ENCODE assay signal across 1 cellular context in genomic region chr19:18798384-18799352, GRCh38.
TF ChIP-seq lines count a peak whose summit lies in the region.

No MANE protein-coding gene starts in this region.

TF ChIP-seq in HepG2, 621 proteins besides CTCF, POLR2A, EP300 and RAD21 (continued from another document and continues in another):
- TF ChIP-seq AFF4 (CRISPR knock-in tag; IDR thresholded peaks at IDR 0.05) (no peak), SNAPC5 (CRISPR knock-in tag; IDR thresholded peaks at IDR 0.05; ENCODE audit: borderline replicate concordance) (no peak), ZNF703 (CRISPR knock-in tag; IDR thresholded peaks at IDR 0.05; ENCODE audit: borderline replicate concordance) (no peak), MATR3 (CRISPR knock-in tag; IDR thresholded peaks at IDR 0.05) (no peak), BRD4 (CRISPR knock-in tag; IDR thresholded peaks at IDR 0.05) (no peak), ZNF746 (CRISPR knock-in tag; IDR thresholded peaks at IDR 0.05) (peak; percentile 54; the same call in 1 of the 2 replicates), ZC3H4 (CRISPR knock-in tag; IDR thresholded peaks at IDR 0.05; ENCODE audit: borderline replicate concordance) (no peak), AGO2 (optimal IDR thresholded peaks at IDR 0.05; ENCODE audit: low read depth, low read length) (no peak), TEF (CRISPR knock-in tag; IDR thresholded peaks at IDR 0.05) (no peak), RFX3 (CRISPR knock-in tag; IDR thresholded peaks at IDR 0.05) (no peak), HNRNPK (IDR thresholded peaks at IDR 0.05; ENCODE audit: low read depth, low read length, poor library complexity, severe bottlenecking) (no peak), ZNF34 (CRISPR knock-in tag; IDR thresholded peaks at IDR 0.05; ENCODE audit: borderline replicate concordance) (0 out of 2 replicates have a peak, but pooled peaks have one; percentile 59), ZEB1 (IDR thresholded peaks at IDR 0.05; ENCODE audit: insufficient replicate concordance, low read depth) (peak; percentile 84), ZMAT3 (CRISPR knock-in tag; conservative IDR thresholded peaks at IDR 0.05) (no peak), ZBTB46 (CRISPR knock-in tag; IDR thresholded peaks at IDR 0.05; ENCODE audit: borderline replicate concordance) (no peak), ARNTL (CRISPR knock-in tag; IDR thresholded peaks at IDR 0.05) (peak; percentile 68; the same call in 1 of the 2 replicates), ZNF567 (CRISPR knock-in tag; IDR thresholded peaks at IDR 0.05; ENCODE audit: borderline replicate concordance) (no peak), ZNF7 (CRISPR knock-in tag; IDR thresholded peaks at IDR 0.05) (no peak), NBN (conservative IDR thresholded peaks at IDR 0.05) (no peak), KDM4B (CRISPR knock-in tag; IDR thresholded peaks at IDR 0.05) (no peak), PCBP2 (optimal IDR thresholded peaks at IDR 0.05; ENCODE audit: low read depth, low read length, poor library complexity, severe bottlenecking) (no peak), MAX (IDR thresholded peaks at IDR 0.05) (no peak; the same call in 1 of the 2 replicates), IRF2 (CRISPR knock-in tag; IDR thresholded peaks at IDR 0.05) (no peak), ZNF468 (CRISPR knock-in tag; IDR thresholded peaks at IDR 0.05) (no peak), ELK4 (CRISPR knock-in tag; IDR thresholded peaks at IDR 0.05; ENCODE audit: borderline replicate concordance) (no peak), NCOA1 (CRISPR knock-in tag; IDR thresholded peaks at IDR 0.05) (0 out of 2 replicates have a peak, but pooled peaks have one; percentile 53), FOXO4 (CRISPR knock-in tag; conservative IDR thresholded peaks at IDR 0.05) (0 out of 2 replicates have a peak, but pooled peaks have one; percentile 64), NFYC (CRISPR knock-in tag; IDR thresholded peaks at IDR 0.05) (no peak), ZNF710 (CRISPR knock-in tag; IDR thresholded peaks at IDR 0.05; ENCODE audit: borderline replicate concordance) (peak; percentile 54; the same call in 1 of the 2 replicates), EEA1 (CRISPR knock-in tag; IDR thresholded peaks at IDR 0.05; ENCODE audit: borderline replicate concordance) (no peak), CBFB (CRISPR knock-in tag; IDR thresholded peaks at IDR 0.05) (no peak), BCLAF1 (IDR thresholded peaks at IDR 0.05) (no peak), FOSL2 (CRISPR knock-in tag; IDR thresholded peaks at IDR 0.05) (peak; percentile 37; the same call in 1 of the 2 replicates), CREM (IDR thresholded peaks at IDR 0.05) (no peak), CREM (CRISPR knock-in tag; IDR thresholded peaks at IDR 0.05) (no peak), ZNF234 (CRISPR knock-in tag; conservative IDR thresholded peaks at IDR 0.05) (no peak), ZNF660 (CRISPR knock-in tag; IDR thresholded peaks at IDR 0.05; ENCODE audit: borderline replicate concordance, low read depth) (no peak), TRIM22 (IDR thresholded peaks at IDR 0.05) (no peak), KAT8 (CRISPR knock-in tag; IDR thresholded peaks at IDR 0.05) (0 out of 2 replicates have a peak, but pooled peaks have one; percentile 29), KAT7 (CRISPR knock-in tag; IDR thresholded peaks at IDR 0.05; ENCODE audit: borderline replicate concordance) (no peak), ZNF605 (CRISPR knock-in tag; IDR thresholded peaks at IDR 0.05) (no peak), NCOA5 (CRISPR knock-in tag; IDR thresholded peaks at IDR 0.05) (no peak), MTERF4 (CRISPR knock-in tag; IDR thresholded peaks at IDR 0.05) (peak; percentile 55; the same call in 1 of the 2 replicates), ZNF879 (CRISPR knock-in tag; IDR thresholded peaks at IDR 0.05) (no peak), NFE2 (CRISPR knock-in tag; IDR thresholded peaks at IDR 0.05) (no peak), CHCHD3 (CRISPR knock-in tag; IDR thresholded peaks at IDR 0.05) (no peak), ZSCAN21 (CRISPR knock-in tag; IDR thresholded peaks at IDR 0.05; ENCODE audit: borderline replicate concordance) (no peak), ZNF543 (CRISPR knock-in tag; IDR thresholded peaks at IDR 0.05) (no peak), ZNF205 (CRISPR knock-in tag; IDR thresholded peaks at IDR 0.05) (0 out of 2 replicates have a peak, but pooled peaks have one; percentile 49), XBP1 (CRISPR knock-in tag; IDR thresholded peaks at IDR 0.05) (no peak), TCF7L2 (IDR thresholded peaks at IDR 0.05; ENCODE audit: low read depth, low read length) (no peak)
